25 cellular contexts compared by ENCODE assay signal in the genomic region with DNA sequence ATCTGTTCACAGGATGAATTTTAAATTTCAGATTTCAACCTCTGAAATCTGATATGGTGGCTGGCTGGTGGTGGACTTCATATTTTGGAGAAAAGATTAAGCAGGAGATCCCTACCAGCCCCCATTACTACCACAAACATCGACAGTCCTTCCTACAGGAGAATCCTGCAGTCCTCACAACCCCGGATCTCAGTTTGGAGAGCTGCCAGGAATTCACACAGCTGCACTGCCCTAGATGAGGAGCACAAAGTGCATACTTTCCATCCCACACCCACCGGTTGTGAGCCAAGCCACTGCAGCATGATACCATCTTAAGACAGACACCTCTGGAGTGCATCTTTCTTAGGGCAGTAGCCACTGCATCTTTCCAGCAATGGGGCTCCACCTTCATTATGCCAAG.
DNase-seq lines count a peak whose midpoint lies in the region; TF ChIP-seq lines count a peak whose summit lies in the region.
"Had no signal": no experiment of that assay in that cellular context is flagged by ENCODE, and none has a peak within 500 bp of the region (broad histone marks: within the 10 kb centered on the region; RNA-seq: fewer than 3 reads in every experiment).

No MANE protein-coding gene starts in this region.

- H3K36me3 ChIP-seq in SJCRH30 (no peaks in the 10 kb centered on the region), adrenal gland (replicated peaks in 1 of 2) (no peaks in the 10 kb centered on the region), endodermal cell (ENCODE audit: control insufficient read depth, insufficient read depth, low read length) (no peaks in the 10 kb centered on the region)

- intact Hi-C loops in adrenal gland (cut with DNase I) = no loop called here

- no peaks in the 10 kb centered on the region for H3K36me3 Mint-ChIP-seq in endodermal cell (ENCODE audit: low read depth)
- H3K36me3 Mint-ChIP-seq: activated naive CD8-positive, alpha-beta T cell treated with anti-CD3 and anti-CD28 coated beads, Interleukin-2, amount 10 ng/mL, durations not matched to agents 7 days and 5 days; natural killer cell had no signal

- WGBS in adrenal gland, 4 donors = 30 to 51% (median 34%) methylated on average over 3 of the region's 3 CpGs
- WGBS in endodermal cell (ENCODE audit: insufficient coverage in 1 of 2, insufficient read length in 1 of 2), 2 experiments = 92 to 96% methylated on average over 3 of the region's 3 CpGs

- H3K9me3 ChIP-seq in SJCRH30 (replicated peaks) (no peaks in the 10 kb centered on the region), adrenal gland (replicated peaks in 1 of 3) (peaks cover 0 to 4% (median 0%) of the 10 kb centered on the region in 3 donors), endodermal cell (ENCODE audit: control insufficient read depth, low read length) (no peaks in the 10 kb centered on the region)
- H3K9me3 ChIP-seq: SK-N-SH had no signal

- H3K27ac Mint-ChIP-seq in endodermal cell = no peak overlapping the region
- H3K27ac Mint-ChIP-seq: activated CD8-positive, alpha-beta T cell treated with anti-CD3 and anti-CD28 coated beads, Interleukin-2, amount 10 ng/mL, durations not matched to agents 7 days and 5 days; activated naive CD8-positive, alpha-beta T cell treated with anti-CD3 and anti-CD28 coated beads, Interleukin-2, amount 10 ng/mL, durations not matched to agents 7 days and 5 days; B cell; GM23338; natural killer cell; stimulated activated naive CD8-positive, alpha-beta T cell treated with anti-CD3 and anti-CD28 coated beads, Interleukin-15, amount 100 ng/mL, for 72 hours; T-helper 1 cell treated with Interleukin-12 subunit alpha and Interleukin-12 subunit beta and Interleukin-4 antibody, amounts not matched to agents 30 μg/mL and 1 μg/mL, for 36 hours had no signal

- H3K27me3 ChIP-seq in SJCRH30 (no peaks in the 10 kb centered on the region), adrenal gland (no peaks in the 10 kb centered on the region), endodermal cell (ENCODE audit: control insufficient read depth, insufficient read depth, low read length, poor library complexity, severe bottlenecking) (no peaks in the 10 kb centered on the region)

- no peak overlapping the region for H3K4me3 Mint-ChIP-seq in endodermal cell
- H3K4me3 Mint-ChIP-seq: activated CD8-positive, alpha-beta T cell treated with anti-CD3 and anti-CD28 coated beads, Interleukin-2, amount 10 ng/mL, durations not matched to agents 7 days and 5 days; activated naive CD8-positive, alpha-beta T cell treated with anti-CD3 and anti-CD28 coated beads, Interleukin-2, amount 10 ng/mL, durations not matched to agents 7 days and 5 days; B cell; central memory CD8-positive, alpha-beta T cell; GM23338; natural killer cell; stimulated activated naive CD8-positive, alpha-beta T cell treated with anti-CD3 and anti-CD28 coated beads, Interleukin-15, amount 100 ng/mL, for 72 hours; T-helper 1 cell treated with Interleukin-12 subunit alpha and Interleukin-12 subunit beta and Interleukin-4 antibody, amounts not matched to agents 30 μg/mL and 1 μg/mL, for 36 hours had no signal

- H3K9me3 Mint-ChIP-seq in endodermal cell = peaks cover 18% of the 10 kb centered on the region
- H3K9me3 Mint-ChIP-seq: activated naive CD8-positive, alpha-beta T cell treated with anti-CD3 and anti-CD28 coated beads, Interleukin-2, amount 10 ng/mL, durations not matched to agents 7 days and 5 days had no signal

- no peak overlapping the region for H3K27ac ChIP-seq in SJCRH30
- no peak overlapping the region for H3K27ac ChIP-seq in adrenal gland
- no peak overlapping the region for H3K27ac ChIP-seq in endodermal cell (ENCODE audit: low read depth, low read length)
- H3K27ac ChIP-seq: skin epidermis had no signal

- TF ChIP-seq CTCF in HFF-Myc (IDR thresholded peaks at IDR 0.05; ENCODE audit: low read depth, low read length, missing control alignments) (no peak), adrenal gland (IDR thresholded peaks at IDR 0.05) (no peak), endodermal cell (conservative IDR thresholded peaks at IDR 0.05) (no peak)

- H3K27me3 Mint-ChIP-seq in endodermal cell (ENCODE audit: insufficient read depth) = no peaks in the 10 kb centered on the region
- H3K27me3 Mint-ChIP-seq: activated naive CD8-positive, alpha-beta T cell treated with anti-CD3 and anti-CD28 coated beads, Interleukin-2, amount 10 ng/mL, durations not matched to agents 7 days and 5 days; B cell; central memory CD8-positive, alpha-beta T cell; stimulated activated naive CD8-positive, alpha-beta T cell treated with anti-CD3 and anti-CD28 coated beads, Interleukin-15, amount 100 ng/mL, for 72 hours had no signal

- no peak for TF ChIP-seq POLR2A in adrenal gland (IDR thresholded peaks at IDR 0.05)

- no peaks in the 10 kb centered on the region for H3K4me1 Mint-ChIP-seq in endodermal cell
- H3K4me1 Mint-ChIP-seq: activated naive CD8-positive, alpha-beta T cell treated with anti-CD3 and anti-CD28 coated beads, Interleukin-2, amount 10 ng/mL, durations not matched to agents 7 days and 5 days; B cell; central memory CD8-positive, alpha-beta T cell; GM23338; natural killer cell; stimulated activated naive CD8-positive, alpha-beta T cell treated with anti-CD3 and anti-CD28 coated beads, Interleukin-15, amount 100 ng/mL, for 72 hours had no signal

- H3K9ac ChIP-seq in endodermal cell (ENCODE audit: extremely low read depth, low read length, poor library complexity, severe bottlenecking) = no peak overlapping the region
- H3K9ac ChIP-seq: SK-N-SH had no signal

- H3K4me3 ChIP-seq in HFF-Myc (replicated peaks; ENCODE audit: low read depth, low read length) (no peak overlapping the region), SJCRH30 (no peak overlapping the region), adrenal gland (no peak overlapping the region), endodermal cell (ENCODE audit: low read length) (no peak overlapping the region)
- H3K4me3 ChIP-seq: GM23338, skin epidermis had no signal

- peak; percentile 31 for DNase-seq in COR-L47 (lab: John Stamatoyannopoulos, UW)
- peak; percentile 5 for DNase-seq in HFF-Myc (ENCODE audit: extremely low read depth, low read depth)
- DNase-seq in SJCRH30 = peak; percentile 69 to 73
- peak; percentile 12 for DNase-seq in mucosa of gallbladder (ENCODE audit: low spot score)
- no peak for DNase-seq in adrenal gland
- no peak for DNase-seq in endodermal cell
- no peak for DNase-seq in ureter (ENCODE audit: low spot score)
- DNase-seq: activated CD8-positive, alpha-beta T cell treated with anti-CD3 and anti-CD28 coated beads, Interleukin-2, amount 10 ng/mL, durations not matched to agents 7 days and 5 days; activated effector memory CD4-positive, alpha-beta T cell treated with Interleukin-2 at 50 U/mL for 16 hours; activated naive CD8-positive, alpha-beta T cell treated with anti-CD3 and anti-CD28 coated beads, Interleukin-2, amount 10 ng/mL, durations not matched to agents 7 days and 5 days; dermis blood vessel endothelial cell; islet precursor cell; natural killer cell; NCI-H1048; NCI-H2029; NCI-H446; NCI-H774; OCI-M1; SK-N-SH; stimulated activated naive CD8-positive, alpha-beta T cell treated with anti-CD3 and anti-CD28 coated beads, Interleukin-15, amount 100 ng/mL, for 72 hours had no signal

- no peaks in the 10 kb centered on the region for H3K4me1 ChIP-seq in SJCRH30
- H3K4me1 ChIP-seq in adrenal gland (replicated peaks in 1 of 2) = no peaks in the 10 kb centered on the region
- H3K4me1 ChIP-seq in endodermal cell (ENCODE audit: control insufficient read depth, insufficient read depth, low read length) = no peaks in the 10 kb centered on the region

Comparison
In these comparisons a context has a peak if more than half of its experiments do, and no peak if none do; other contexts are left out.
1. DNase-seq: peak in COR-L47 (single experiment), HFF-Myc (single experiment), SJCRH30 (2 of 2) and mucosa of gallbladder (single experiment); none in adrenal gland (0 of 7), endodermal cell (single experiment) and ureter (single experiment).